Comparison of ENCODE assay signal across 14 cellular contexts in the genomic region with DNA sequence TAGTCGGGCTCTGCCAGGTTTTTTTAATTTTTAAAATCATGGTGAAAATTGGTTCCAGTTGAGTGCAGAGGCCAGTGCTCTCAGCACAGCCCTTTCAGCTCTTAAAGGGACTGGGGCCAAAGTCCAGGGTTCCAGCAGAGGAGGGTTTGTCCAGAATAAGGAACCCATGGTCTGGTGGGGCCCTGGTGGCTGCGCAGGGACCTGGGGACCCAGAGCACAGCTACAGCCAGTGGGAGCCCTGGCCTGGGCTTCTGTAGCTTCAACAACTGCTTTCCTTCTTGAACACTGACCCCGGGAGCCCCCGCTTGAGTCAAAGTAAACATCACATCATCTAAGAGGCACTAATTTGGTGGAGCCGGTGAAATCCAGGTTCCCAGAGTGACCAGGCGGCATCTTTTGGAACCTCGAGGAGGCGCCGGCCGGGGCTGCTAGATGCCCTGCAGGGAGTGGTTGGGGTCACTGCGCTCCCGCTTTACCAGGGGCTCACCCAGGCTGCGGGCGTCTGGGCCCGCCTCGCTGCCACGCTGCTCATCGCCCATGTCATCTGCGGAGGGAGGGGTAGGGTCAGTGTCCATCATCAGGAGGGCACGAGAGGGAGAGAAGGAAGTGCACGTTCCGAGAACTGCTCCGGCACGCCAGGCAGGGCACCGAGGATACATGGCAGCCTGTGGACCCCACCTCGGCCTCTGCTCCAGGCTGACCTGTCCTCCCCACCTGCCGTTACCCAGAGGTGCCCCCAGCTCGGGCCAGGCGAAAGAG. TPM values are rescaled to one million over a fixed set of nuclear protein-coding genes. Genes with fewer than 3 reads are reported as not detected.
DNase-seq lines count a peak whose midpoint lies in the region; ATAC-seq and TF ChIP-seq lines count a peak whose summit lies in the region.
"Had no signal": no experiment of that assay in that cellular context is flagged by ENCODE, and none has a peak within 500 bp of the region (broad histone marks: within the 10 kb centered on the region; RNA-seq: fewer than 3 reads in every experiment).

No MANE protein-coding gene starts in this region.

- H3K27ac Mint-ChIP-seq in osteocyte (ENCODE audit: unreplicated experiment): peak overlapping the region; percentile 31
- H3K27ac Mint-ChIP-seq: CD4-positive, CD25-positive, alpha-beta regulatory T cell had no signal

- H3K4me1 ChIP-seq in left ventricle myocardium inferior (peaks cover 21% of the 10 kb centered on the region), hepatocyte (ENCODE audit: insufficient read depth) (peaks cover 17% of the 10 kb centered on the region)

- H3K4me2 ChIP-seq in hepatocyte: peak overlapping the region; percentile 56
- H3K4me2 ChIP-seq: A549 had no signal

- intact Hi-C loops in left ventricle myocardium inferior (cut with micrococcal nuclease): no loop called here
- intact Hi-C loops in left ventricle myocardium superior (cut with micrococcal nuclease): no loop called here
- intact Hi-C loops in posterior vena cava (cut with DNase I): no loop called here

- no peaks in the 10 kb centered on the region for H3K27me3 Mint-ChIP-seq in osteocyte (ENCODE audit: unreplicated experiment)

- DNase-seq in left ventricle myocardium inferior: no peak
- no peak for DNase-seq in left ventricle myocardium superior
- no peak for DNase-seq in hepatocyte (ENCODE audit: low spot score)
- DNase-seq in osteocyte (ENCODE audit: extremely low spot score, unreplicated experiment): no peak
- no peak for DNase-seq in cerebellum (ENCODE audit: low spot score)
- DNase-seq in posterior vena cava (ENCODE audit: low spot score): no peak
- DNase-seq in GM19238 (ENCODE audit: insufficient read length, low spot score): no peak
- no peak for DNase-seq in SHP77 (lab: John Stamatoyannopoulos, UW)
- DNase-seq: CD4-positive, CD25-positive, alpha-beta regulatory T cell; NCI-H1105; NCI-H187; NCI-H69 had no signal

- 87% methylated on average over 29 of the region's 29 CpGs for WGBS in hepatocyte (ENCODE audit: low lambda C conversion rate, missing lambda C conversion rate)

- no peak overlapping the region for H2AFZ ChIP-seq in hepatocyte

- no peak overlapping the region for H3K4me3 Mint-ChIP-seq in osteocyte (ENCODE audit: unreplicated experiment)
- H3K4me3 Mint-ChIP-seq: CD4-positive, CD25-positive, alpha-beta regulatory T cell had no signal

- no peaks in the 10 kb centered on the region for H3K9me3 ChIP-seq in left ventricle myocardium inferior (replicated peaks)
- no peaks in the 10 kb centered on the region for H3K9me3 ChIP-seq in hepatocyte (ENCODE audit: low read depth)
- H3K9me3 ChIP-seq: A549 had no signal

- TF ChIP-seq CTCF in left ventricle myocardium inferior (IDR thresholded peaks at IDR 0.05; ENCODE audit: borderline replicate concordance): no peak
- no peak for TF ChIP-seq CTCF in hepatocyte (IDR thresholded peaks at IDR 0.05; ENCODE audit: poor library complexity)
- TF ChIP-seq CTCF in osteocyte (IDR thresholded peaks at IDR 0.05): no peak

- H3K36me3 ChIP-seq in left ventricle myocardium inferior (peaks cover 15% of the 10 kb centered on the region), hepatocyte (replicated peaks; ENCODE audit: insufficient read depth, low read depth) (no peaks in the 10 kb centered on the region)

- H3K79me2 ChIP-seq in hepatocyte: no peaks in the 10 kb centered on the region

- H3K27ac ChIP-seq in left ventricle myocardium inferior (replicated peaks) (peak overlapping the region; percentile 55), hepatocyte (peak overlapping the region; percentile 46)
- H3K27ac ChIP-seq: A549 had no signal

- H4K20me1 ChIP-seq in hepatocyte (ENCODE audit: insufficient read depth, poor library complexity, severe bottlenecking): no peaks in the 10 kb centered on the region

- no peaks in the 10 kb centered on the region for H3K27me3 ChIP-seq in left ventricle myocardium inferior (ENCODE audit: low read depth)
- no peaks in the 10 kb centered on the region for H3K27me3 ChIP-seq in hepatocyte

- H3K4me3 ChIP-seq in left ventricle myocardium inferior (peak overlapping the region; percentile 48), hepatocyte (no peak overlapping the region)
- H3K4me3 ChIP-seq: A549, K562 had no signal

- peaks cover 20% of the 10 kb centered on the region for H3K4me1 Mint-ChIP-seq in osteocyte (ENCODE audit: unreplicated experiment)

- no peaks in the 10 kb centered on the region for H3K9me3 Mint-ChIP-seq in osteocyte (ENCODE audit: unreplicated experiment)

- no peaks in the 10 kb centered on the region for H3K36me3 Mint-ChIP-seq in osteocyte (ENCODE audit: unreplicated experiment)

- ATAC-seq in left ventricle myocardium superior: no peak
- ATAC-seq: A549, K562 had no signal

- H3K9me2 ChIP-seq in hepatocyte (replicated peaks; ENCODE audit: insufficient read depth): no peaks in the 10 kb centered on the region

RNA-seq across cellular contexts. Expression of gene RANBP3, which starts 16.6 kb away (rescaled TPM):
- total RNA-seq in left ventricle myocardium inferior (54.8 TPM), left ventricle myocardium superior (76.6 TPM), hepatocyte (51.0 and 78.1 TPM in 2 replicates), osteocyte (74.9 and 81.9 TPM in 2 replicates), cerebellum (38.9 TPM), posterior vena cava (10 to 100 TPM; 48.3 to 55.4 TPM)
- polyA plus RNA-seq in hepatocyte: 10.4 and 16.4 TPM in 2 replicates
